ENCODE assay signal across 14 cellular contexts in the genomic region with DNA sequence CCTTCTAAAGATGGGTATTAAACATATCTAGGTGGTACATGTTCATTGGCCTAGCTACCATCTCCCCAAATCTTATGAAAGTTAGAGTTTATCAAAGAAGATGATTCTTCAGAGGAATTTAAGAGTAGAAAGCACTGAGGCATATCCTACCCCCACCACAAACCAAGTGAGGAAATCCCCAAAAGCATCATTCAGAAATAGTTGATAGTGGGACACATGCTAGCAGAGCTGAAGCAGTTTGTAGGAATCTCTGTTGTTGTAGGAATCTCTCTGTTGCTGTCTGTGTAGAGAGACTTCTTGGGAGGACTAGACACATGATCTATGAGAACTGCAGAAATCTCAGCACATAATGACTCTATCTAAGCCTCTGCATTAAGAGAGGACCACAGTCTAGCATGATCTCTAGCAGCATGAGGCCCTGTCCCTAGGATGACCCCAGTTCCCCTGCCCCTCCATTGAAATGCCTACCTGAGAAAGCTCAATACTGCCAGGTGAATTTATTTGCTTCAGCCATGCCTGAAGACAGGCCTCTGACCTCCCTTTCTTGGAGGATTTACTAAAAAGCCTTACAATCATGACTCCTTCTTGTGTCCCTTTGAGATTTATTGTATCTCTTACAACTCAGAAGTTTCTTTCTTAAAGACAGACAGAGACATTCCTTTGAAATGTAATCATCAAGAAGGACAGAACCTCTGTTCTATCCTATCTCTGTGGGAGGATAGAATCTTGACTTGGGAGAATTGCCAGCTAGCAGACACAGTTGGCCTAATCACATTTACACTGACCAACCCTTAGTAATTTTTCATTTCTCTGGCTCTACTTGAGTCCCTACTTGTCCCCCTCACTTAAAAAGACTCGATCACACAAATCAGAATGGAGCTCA.
DNase-seq lines count a peak whose midpoint lies in the region; ATAC-seq and TF ChIP-seq lines count a peak whose summit lies in the region.
"Had no signal": no experiment of that assay in that cellular context is flagged by ENCODE, and none has a peak within 500 bp of the region (broad histone marks: within the 10 kb centered on the region; RNA-seq: fewer than 3 reads in every experiment).

No MANE protein-coding gene starts in this region.

- H3K9me3 Mint-ChIP-seq in CD4-positive, alpha-beta memory T cell, result peaks cover 0 to 14% (median 5%) of the 10 kb centered on the region in 8 donors
- H3K9me3 Mint-ChIP-seq: neural crest cell had no signal

- ATAC-seq in GM18868 (IDR thresholded peaks at IDR 0.05; ENCODE audit: unreplicated experiment), result peak; percentile 91
- ATAC-seq in HG02870 (IDR thresholded peaks at IDR 0.05; ENCODE audit: unreplicated experiment), result peak; percentile 43
- ATAC-seq in stimulated activated naive CD8-positive, alpha-beta T cell treated with anti-CD3 and anti-CD28 coated beads, Interleukin-15, Interleukin-2, amounts not matched to agents 100 U/mL and 50 U/mL, for 24 hours, result no peak
- ATAC-seq: effector memory CD8-positive, alpha-beta T cell had no signal

- no peak overlapping the region for H3K27ac Mint-ChIP-seq in CD4-positive, alpha-beta memory T cell
- H3K27ac Mint-ChIP-seq: activated T-helper 2 cell treated with anti-CD3 and anti-CD28 coated beads, Interferon-gamma antibody, Interleukin-2, Interleukin-4, amounts not matched to agents 10 μg/mL and 5 μg/mL and 100 μg/mL, durations not matched to agents 14 hours and 24 hours and 36 hours; effector memory CD8-positive, alpha-beta T cell had no signal

- H3K4me3 Mint-ChIP-seq in CD4-positive, alpha-beta memory T cell, result no peak overlapping the region
- H3K4me3 Mint-ChIP-seq: effector memory CD8-positive, alpha-beta T cell; neural crest cell had no signal

- DNase-seq in astrocyte of the cerebellum (ENCODE audit: low read depth) (peak; percentile 2), renal cortical epithelial cell (ENCODE audit: low read depth) (peak; percentile 68), middle frontal gyrus (ENCODE audit: extremely low spot score, low spot score) (no peak), NCI-H774 (lab: John Stamatoyannopoulos, UW) (no peak)
- DNase-seq in CD4-positive, alpha-beta memory T cell, result no peak
- DNase-seq in stimulated activated naive CD8-positive, alpha-beta T cell treated with anti-CD3 and anti-CD28 coated beads, Interleukin-15, Interleukin-2, amounts not matched to agents 100 U/mL and 50 U/mL, for 24 hours, result no peak
- DNase-seq: effector memory CD8-positive, alpha-beta T cell; NCI-H1417 treated with DMSO at 0.1 percent for 48 hours; stimulated activated CD4-positive, alpha-beta T cell treated with anti-CD3 and anti-CD28 coated beads, Interleukin-4, amount 100 ng/mL, for 1 hour had no signal

- H3K4me3 ChIP-seq in astrocyte of the cerebellum (ENCODE audit: low read depth, low read length), result no peak overlapping the region
- H3K4me3 ChIP-seq in CD4-positive, alpha-beta memory T cell (ENCODE audit: low read length in 2 of 2), result no peak overlapping the region

- H3K36me3 ChIP-seq in CD4-positive, alpha-beta memory T cell (ENCODE audit: insufficient read depth, low read length), result no peaks in the 10 kb centered on the region

- intact Hi-C loops in CD4-positive, alpha-beta memory T cell (cut with micrococcal nuclease), result no loop called here

- POLR2A ChIA-PET in CD4-positive, alpha-beta memory T cell (lab: Charles Lee; ENCODE audit: partially characterized antibody), result no interaction called here

- no peaks in the 10 kb centered on the region for H3K4me1 Mint-ChIP-seq in CD4-positive, alpha-beta memory T cell
- H3K4me1 Mint-ChIP-seq: neural crest cell had no signal

- no peaks in the 10 kb centered on the region for H3K4me1 ChIP-seq in CD4-positive, alpha-beta memory T cell (ENCODE audit: insufficient read depth, low read length)

- no peaks in the 10 kb centered on the region for H3K27me3 ChIP-seq in CD4-positive, alpha-beta memory T cell (ENCODE audit: insufficient read depth, low read length)

- H3K27ac ChIP-seq in CD4-positive, alpha-beta memory T cell (ENCODE audit: low read depth, low read length), result no peak overlapping the region
- H3K27ac ChIP-seq: VCaP had no signal

- no peaks in the 10 kb centered on the region for H3K9me3 ChIP-seq in CD4-positive, alpha-beta memory T cell (ENCODE audit: control insufficient read depth in 1 of 2, low read length in 2 of 2)

- CTCF ChIA-PET in CD4-positive, alpha-beta memory T cell (lab: Charles Lee; ENCODE audit: partially characterized antibody), result no interaction called here

- no peaks in the 10 kb centered on the region for H3K27me3 Mint-ChIP-seq in CD4-positive, alpha-beta memory T cell
- H3K27me3 Mint-ChIP-seq: effector memory CD8-positive, alpha-beta T cell had no signal

- H3K36me3 Mint-ChIP-seq in CD4-positive, alpha-beta memory T cell, result no peaks in the 10 kb centered on the region

- in situ Hi-C loops in astrocyte of the cerebellum (cut with HindIII; ENCODE audit: low sequenced_read_pairs), result no loop called here

- TF ChIP-seq CTCF in astrocyte of the cerebellum (IDR thresholded peaks at IDR 0.05; ENCODE audit: low read depth, low read length, missing control alignments), result no peak

Comparison
In these comparisons a context has a peak if more than half of its experiments do, and no peak if none do; other contexts are left out.
1. DNase-seq: peak in astrocyte of the cerebellum (single experiment) and renal cortical epithelial cell (single experiment); none in middle frontal gyrus (single experiment), NCI-H774 (single experiment), CD4-positive, alpha-beta memory T cell (0 of 5) and stimulated activated naive CD8-positive, alpha-beta T cell treated with anti-CD3 and anti-CD28 coated beads, Interleukin-15, Interleukin-2, amounts not matched to agents 100 U/mL and 50 U/mL, for 24 hours (single experiment).